10 cellular contexts compared by ENCODE assay signal in the genomic region with DNA sequence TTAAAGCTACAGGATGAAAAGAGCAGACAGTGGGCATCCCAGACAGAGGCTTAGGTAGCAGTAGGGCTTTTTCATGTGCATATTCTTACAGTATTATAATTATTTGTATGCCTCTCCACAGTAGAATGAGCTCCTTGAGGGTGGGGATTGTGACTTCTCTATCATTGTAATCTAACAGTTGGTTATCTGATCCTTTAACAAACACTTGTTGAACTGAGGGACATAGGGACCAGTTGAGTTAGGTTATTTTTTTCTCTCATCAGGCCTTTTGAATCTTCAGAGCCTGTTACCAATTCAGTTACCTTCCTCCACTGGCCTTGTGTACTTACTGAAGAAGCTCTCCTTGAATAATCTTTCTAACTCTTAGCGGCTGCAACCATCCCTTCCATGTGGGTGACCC. TPM values are rescaled to one million over a fixed set of nuclear protein-coding genes. Genes with fewer than 3 reads are reported as not detected.
DNase-seq lines count a peak whose midpoint lies in the region; ATAC-seq and TF ChIP-seq lines count a peak whose summit lies in the region.
"Had no signal": no experiment of that assay in that cellular context is flagged by ENCODE, and none has a peak within 500 bp of the region (broad histone marks: within the 10 kb centered on the region; RNA-seq: fewer than 3 reads in every experiment).

No MANE protein-coding gene starts in this region.

- no peak for DNase-seq in activated T-cell treated with anti-CD3 and anti-CD28 coated beads, Interleukin-2, amount 50 U/mL, for 72 hours
- no peak for DNase-seq in activated T-cell treated with anti-CD3 and anti-CD28 coated beads, Interleukin-2, amount 50 U/mL, for 1 hour
- DNase-seq in SJCRH30 (no peak), esophagus squamous epithelium (lab: John Stamatoyannopoulos, UW) (no peak), smooth muscle cell (lab: John Stamatoyannopoulos, UW; ENCODE audit: unreplicated experiment) (no peak), NCI-H2107 treated with DMSO at 0.1 percent for 48 hours (lab: John Stamatoyannopoulos, UW; ENCODE audit: unreplicated experiment) (no peak)
- DNase-seq in effector CD8-positive, alpha-beta T cell (lab: John Stamatoyannopoulos, UW) = no peak
- DNase-seq: foreskin fibroblast, NCI-H446 had no signal

- intact Hi-C loops in esophagus squamous epithelium (cut with DNase I) = loop anchor here (10.0 kb wide), 1 partner anchor 285 kb away; no protein-coding TSS in a partner anchor

- peaks cover 19% of the 10 kb centered on the region for H4K20me1 ChIP-seq in smooth muscle cell (ENCODE audit: low read depth)

- no peak for TF ChIP-seq CTCF in esophagus squamous epithelium (IDR thresholded peaks at IDR 0.05)
- TF ChIP-seq CTCF in smooth muscle cell (IDR thresholded peaks at IDR 0.05; ENCODE audit: borderline replicate concordance, insufficient read depth, poor library complexity, severe bottlenecking) = no peak

- peaks cover 8 to 12% of the 10 kb centered on the region in 2 donors for H3K36me3 Mint-ChIP-seq in activated T-cell treated with anti-CD3 and anti-CD28 coated beads, Interleukin-2, amount 50 U/mL, for 72 hours (ENCODE audit: insufficient read depth in 2 of 2)

- H3K27ac Mint-ChIP-seq in activated T-cell treated with anti-CD3 and anti-CD28 coated beads, Interleukin-2, amount 50 U/mL, for 72 hours = peak overlapping the region; percentile 98

- peaks cover 47% of the 10 kb centered on the region for H3K79me2 ChIP-seq in smooth muscle cell (ENCODE audit: low read depth)

- peak overlapping the region; percentile 89 to 91 for H3K4me3 Mint-ChIP-seq in activated T-cell treated with anti-CD3 and anti-CD28 coated beads, Interleukin-2, amount 50 U/mL, for 72 hours

- ATAC-seq in activated T-cell treated with anti-CD3 and anti-CD28 coated beads, Interleukin-2, amount 50 U/mL, for 72 hours (replicated peaks in 1 of 2) = no peak
- no peak for ATAC-seq in GM21825 (IDR thresholded peaks at IDR 0.05; ENCODE audit: unreplicated experiment)

- peak overlapping the region; percentile 69; the same call in 1 of the 2 replicates for H3K4me3 ChIP-seq in SJCRH30
- no peak overlapping the region for H3K4me3 ChIP-seq in esophagus squamous epithelium
- peak overlapping the region; percentile 92 for H3K4me3 ChIP-seq in smooth muscle cell

- peaks cover 61% of the 10 kb centered on the region for H3K4me1 Mint-ChIP-seq in activated T-cell treated with anti-CD3 and anti-CD28 coated beads, Interleukin-2, amount 50 U/mL, for 72 hours (ENCODE audit: low read depth)

- H3K9me3 ChIP-seq in SJCRH30 (replicated peaks) (no peaks in the 10 kb centered on the region), esophagus squamous epithelium (no peaks in the 10 kb centered on the region), smooth muscle cell (replicated peaks; ENCODE audit: low read depth) (no peaks in the 10 kb centered on the region)

- 95 to 100% methylated on average over 1 of the region's 1 CpG for WGBS in esophagus squamous epithelium, 2 donors
- WGBS in smooth muscle cell (ENCODE audit: low lambda C conversion rate) = 93% methylated on average over 1 of the region's 1 CpG

- H3K27me3 ChIP-seq in SJCRH30 (no peaks in the 10 kb centered on the region), esophagus squamous epithelium (no peaks in the 10 kb centered on the region), smooth muscle cell (ENCODE audit: low read depth) (no peaks in the 10 kb centered on the region)

- H3K36me3 ChIP-seq in SJCRH30 = peaks cover 27% of the 10 kb centered on the region
- H3K36me3 ChIP-seq in esophagus squamous epithelium = peaks cover 0 to 27% (median 5%) of the 10 kb centered on the region in 3 donors
- peaks cover 7% of the 10 kb centered on the region for H3K36me3 ChIP-seq in smooth muscle cell (ENCODE audit: low read depth)

- H3K9ac ChIP-seq in smooth muscle cell (ENCODE audit: low read depth) = peak overlapping the region; percentile 98

- H3K9me3 Mint-ChIP-seq in activated T-cell treated with anti-CD3 and anti-CD28 coated beads, Interleukin-2, amount 50 U/mL, for 72 hours = no peaks in the 10 kb centered on the region

- H3K4me2 ChIP-seq in smooth muscle cell = peak overlapping the region; percentile 98

- H3F3A ChIP-seq in smooth muscle cell (ENCODE audit: low read depth) = no peaks in the 10 kb centered on the region

- no peaks in the 10 kb centered on the region for H3K27me3 Mint-ChIP-seq in activated T-cell treated with anti-CD3 and anti-CD28 coated beads, Interleukin-2, amount 50 U/mL, for 72 hours (ENCODE audit: low read depth)

- no peak for TF ChIP-seq POLR2A in esophagus squamous epithelium (IDR thresholded peaks at IDR 0.05)

- H2AFZ ChIP-seq in smooth muscle cell (ENCODE audit: low read depth) = no peak overlapping the region

- H3K4me1 ChIP-seq in SJCRH30 (no peaks in the 10 kb centered on the region), esophagus squamous epithelium (peaks cover 11 to 82% (median 44%) of the 10 kb centered on the region in 3 donors), smooth muscle cell (ENCODE audit: low read depth) (peaks cover 16% of the 10 kb centered on the region)

- H3K27ac ChIP-seq in SJCRH30 = no peak overlapping the region
- H3K27ac ChIP-seq in esophagus squamous epithelium = peak overlapping the region in 3 of 4 donors; percentile 49 to 97 (median 97)
- no peak overlapping the region for H3K27ac ChIP-seq in smooth muscle cell (ENCODE audit: low read depth)

RNA-seq across cellular contexts. Expression of a gene that starts 1.2 kb away (rescaled TPM):
- total RNA-seq in activated T-cell treated with anti-CD3 and anti-CD28 coated beads, Interleukin-2, amount 50 U/mL, for 72 hours = 10 to 100 TPM; 12.4 to 14.3 TPM
- total RNA-seq in SJCRH30 (2014; rRNA removed; shearing (Covaris generic)) = 26.9 and 27.5 TPM in 2 replicates
- 10 to 100 TPM in 3 of 4 donors, 1 to 10 TPM in 1; 6.3 to 21.5 (median 13.7) TPM for total RNA-seq in esophagus squamous epithelium
- total RNA-seq in smooth muscle cell = 18.3 and 22.6 TPM in 2 replicates
- polyA plus RNA-seq in smooth muscle cell = 31.0 and 31.9 TPM in 2 replicates

RNA-seq across cellular contexts. Expression of a gene that starts 1.4 kb away (rescaled TPM):
- total RNA-seq in activated T-cell treated with anti-CD3 and anti-CD28 coated beads, Interleukin-2, amount 50 U/mL, for 72 hours = 10 to 100 TPM; 48.4 to 61.0 TPM
- total RNA-seq in SJCRH30 (2014; rRNA removed; shearing (Covaris generic)) = 16.3 and 21.0 TPM in 2 replicates
- 10 to 100 TPM; 14.4 to 47.9 (median 30.0) TPM for total RNA-seq in esophagus squamous epithelium
- total RNA-seq in smooth muscle cell = 20.9 and 31.1 TPM in 2 replicates
- 23.8 and 28.1 TPM in 2 replicates for polyA plus RNA-seq in smooth muscle cell

RNA-seq across cellular contexts. Expression of a gene that starts 54.9 kb away (rescaled TPM):
- total RNA-seq in activated T-cell treated with anti-CD3 and anti-CD28 coated beads, Interleukin-2, amount 50 U/mL, for 72 hours = 10 to 100 TPM; 38.4 to 39.9 TPM
- total RNA-seq in SJCRH30 (2014; rRNA removed; shearing (Covaris generic)) = 66.4 and 68.7 TPM in 2 replicates
- total RNA-seq in esophagus squamous epithelium (100 to 1,000 TPM in 1 of 4 donors, 10 to 100 TPM in 3; 64.0 to 140 (median 76.3) TPM), smooth muscle cell (76.8 and 81.1 TPM in 2 replicates)
- 59.0 and 60.1 TPM in 2 replicates for polyA plus RNA-seq in smooth muscle cell

RNA-seq across cellular contexts. Expression of a gene that starts 55.1 kb away (rescaled TPM):
- total RNA-seq in activated T-cell treated with anti-CD3 and anti-CD28 coated beads, Interleukin-2, amount 50 U/mL, for 72 hours = 10 to 100 TPM; 14.7 to 15.6 TPM
- total RNA-seq in SJCRH30 (2014; rRNA removed; shearing (Covaris generic)) = 22.5 and 27.0 TPM in 2 replicates
- total RNA-seq in esophagus squamous epithelium = 10 to 100 TPM in 3 of 4 donors, 1 to 10 TPM in 1; 4.2 to 17.8 (median 16.3) TPM
- total RNA-seq in smooth muscle cell = 8.7 and 11.2 TPM in 2 replicates
- polyA plus RNA-seq in smooth muscle cell = 9.5 and 12.0 TPM in 2 replicates

Comparison
In these comparisons a context has a peak if more than half of its experiments do, and no peak if none do; other contexts are left out.
1. H3K27ac ChIP-seq: peak in esophagus squamous epithelium (3 of 4); none in SJCRH30 (single experiment) and smooth muscle cell (single experiment).
2. H3K4me3 ChIP-seq: peak in SJCRH30 (single experiment) and smooth muscle cell (single experiment); none in esophagus squamous epithelium (0 of 4).